In genomic region chr20:25219365-25219764, GRCh38 we compare ENCODE assay signal across 23 cellular contexts.
"Had no signal": no experiment of that assay in that cellular context is flagged by ENCODE, and none has a peak within 500 bp of the region (broad histone marks: within the 10 kb centered on the region; RNA-seq: fewer than 3 reads in every experiment).

No MANE protein-coding gene starts in this region.

- H3K4me3 ChIP-seq: esophagus squamous epithelium, heart right ventricle, lower lobe of right lung, mucosa of descending colon, sigmoid colon, suprapubic skin, tibial artery, upper lobe of right lung had no signal

- DNase-seq: activated CD4-positive, alpha-beta T cell treated with anti-CD3 and anti-CD28 coated beads for 48 hours; activated CD4-positive, alpha-beta T cell treated with anti-CD3 and anti-CD28 coated beads, Interleukin-2, amount 50 U/mL, for 48 hours; activated CD8-positive, alpha-beta memory T cell treated with anti-CD3 and anti-CD28 coated beads for 24 hours; activated gamma-delta T cell treated with Interleukin-2 at 50 U/mL for 16 hours; activated naive CD4-positive, alpha-beta T cell treated with anti-CD3 and anti-CD28 coated beads, Interleukin-2, amount 50 U/mL, for 16 hours; amniotic stem cell; esophagus squamous epithelium; foreskin melanocyte; heart right ventricle; lower lobe of right lung; mesendoderm; mucosa of descending colon; sigmoid colon; small intestine; stimulated activated CD4-positive, alpha-beta T cell treated with anti-CD3 and anti-CD28 coated beads, Interleukin-4, amount 100 ng/mL, for 24 hours; upper lobe of right lung had no signal

- H3K4me3 Mint-ChIP-seq: central memory CD8-positive, alpha-beta T cell; dendritic cell treated with granulocyte-macrophage colony-stimulating factor and Interleukin-4, amounts not matched to agents 40 ng/mL and 50 ng/mL, for 4 days; natural killer cell treated with Interleukin-12 subunit alpha and Interleukin-12 subunit beta and Interleukin-15 and Interleukin-18, amount 100 ng/mL, for 72 hours; stimulated activated memory B cell treated with anti-CD40 and anti-IgM and Interleukin-4, amounts not matched to agents 10 μg/mL and 1 μg/mL and 100 μg/mL, for 72 hours had no signal

- H3K27ac Mint-ChIP-seq: dendritic cell treated with granulocyte-macrophage colony-stimulating factor and Interleukin-4, amounts not matched to agents 40 ng/mL and 50 ng/mL, for 4 days; natural killer cell treated with Interleukin-12 subunit alpha and Interleukin-12 subunit beta and Interleukin-15 and Interleukin-18, amount 100 ng/mL, for 72 hours; stimulated activated memory B cell treated with anti-CD40 and anti-IgM and Interleukin-4, amounts not matched to agents 10 μg/mL and 1 μg/mL and 100 μg/mL, for 72 hours had no signal

- H3K27ac ChIP-seq: esophagus squamous epithelium, lower lobe of right lung, sigmoid colon, suprapubic skin, tibial artery, upper lobe of right lung had no signal

- H3K4me1 ChIP-seq: lower lobe of right lung, sigmoid colon, suprapubic skin, upper lobe of right lung had no signal

- H3K27me3 ChIP-seq: esophagus squamous epithelium, heart right ventricle, sigmoid colon, suprapubic skin, tibial artery, upper lobe of right lung had no signal

- H3K27me3 Mint-ChIP-seq: central memory CD8-positive, alpha-beta T cell; dendritic cell treated with granulocyte-macrophage colony-stimulating factor and Interleukin-4, amounts not matched to agents 40 ng/mL and 50 ng/mL, for 4 days; natural killer cell treated with Interleukin-12 subunit alpha and Interleukin-12 subunit beta and Interleukin-15 and Interleukin-18, amount 100 ng/mL, for 72 hours; stimulated activated memory B cell treated with anti-CD40 and anti-IgM and Interleukin-4, amounts not matched to agents 10 μg/mL and 1 μg/mL and 100 μg/mL, for 72 hours had no signal

- H3K9me3 ChIP-seq: esophagus squamous epithelium, heart right ventricle, lower lobe of right lung, mucosa of descending colon, sigmoid colon, suprapubic skin, tibial artery, upper lobe of right lung had no signal

- H3K9me3 Mint-ChIP-seq: central memory CD8-positive, alpha-beta T cell; dendritic cell treated with granulocyte-macrophage colony-stimulating factor and Interleukin-4, amounts not matched to agents 40 ng/mL and 50 ng/mL, for 4 days; natural killer cell treated with Interleukin-12 subunit alpha and Interleukin-12 subunit beta and Interleukin-15 and Interleukin-18, amount 100 ng/mL, for 72 hours; stimulated activated memory B cell treated with anti-CD40 and anti-IgM and Interleukin-4, amounts not matched to agents 10 μg/mL and 1 μg/mL and 100 μg/mL, for 72 hours had no signal

- ATAC-seq: activated CD4-positive, CD25-positive, alpha-beta regulatory T cell treated with anti-CD3 and anti-CD28 coated beads, Interleukin-2, amount 50 U/mL, for 24 hours; lower lobe of right lung; mucosa of descending colon; natural killer cell treated with Interleukin-12 subunit alpha and Interleukin-12 subunit beta and Interleukin-15 and Interleukin-18, amount 100 ng/mL, for 72 hours; stimulated activated memory B cell treated with anti-CD40 and anti-IgM and Interleukin-4, amounts not matched to agents 10 μg/mL and 1 μg/mL and 100 μg/mL, for 72 hours; upper lobe of right lung had no signal

- H3K36me3 Mint-ChIP-seq: natural killer cell treated with Interleukin-12 subunit alpha and Interleukin-12 subunit beta and Interleukin-15 and Interleukin-18, amount 100 ng/mL, for 72 hours had no signal

- H3K4me1 Mint-ChIP-seq: central memory CD8-positive, alpha-beta T cell had no signal
